ENCODE assay signal across 8 cellular contexts in the genomic region with DNA sequence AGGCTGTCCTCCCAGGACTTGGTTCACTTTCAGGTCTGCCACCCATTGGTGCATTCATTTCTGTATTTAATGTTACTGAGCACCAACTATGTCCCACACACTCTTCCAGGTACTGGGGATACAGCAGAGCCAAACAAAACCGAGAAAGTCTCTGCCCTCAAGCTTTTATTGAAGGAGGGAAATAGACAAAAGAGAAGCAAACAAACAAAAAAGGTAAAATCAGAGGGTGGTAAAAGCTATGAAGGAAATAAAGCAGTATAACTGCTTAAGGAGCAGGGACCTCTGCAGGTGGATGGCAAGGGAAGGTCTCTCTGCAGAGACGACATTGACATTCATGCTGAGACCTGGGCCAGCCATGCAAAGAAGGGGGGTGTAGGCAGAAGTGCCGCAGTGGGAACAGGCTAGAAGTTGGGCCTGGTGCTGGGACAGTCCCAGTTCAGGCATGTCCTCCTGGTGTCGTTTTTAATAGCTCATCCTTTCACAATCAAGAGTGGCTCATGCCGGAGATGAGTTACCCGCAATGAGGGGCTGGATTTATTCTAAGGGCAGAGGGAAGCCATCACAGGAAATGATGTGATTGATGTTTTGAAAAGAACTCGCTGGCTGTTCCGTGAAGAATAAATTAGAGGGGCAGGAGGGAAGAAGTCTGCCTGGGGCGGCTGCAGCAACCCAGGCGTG.
DNase-seq lines count a peak whose midpoint lies in the region; ATAC-seq and TF ChIP-seq lines count a peak whose summit lies in the region.

No MANE protein-coding gene starts in this region.

- H3K4me1 Mint-ChIP-seq in neural crest cell (peaks cover 70% of the 10 kb centered on the region), type B pancreatic cell (ENCODE audit: unreplicated experiment) (peaks cover 54% of the 10 kb centered on the region)

- no peak for TF ChIP-seq POLR2A in esophagus muscularis mucosa (IDR thresholded peaks at IDR 0.05; ENCODE audit: low read depth)

- no peaks in the 10 kb centered on the region for H3K36me3 ChIP-seq in esophagus muscularis mucosa

- intact Hi-C loops in esophagus muscularis mucosa (cut with DNase I) = loop anchor here (5.0 kb wide), 2 partner anchors 33 to 72 kb away; partner anchors contain the start of gene IRF2BPL
- intact Hi-C loops in posterior cingulate gyrus (cut with DNase I) = loop anchor here (2.0 kb wide), 1 partner anchor 71 kb away; no protein-coding TSS in a partner anchor

- H3K27me3 ChIP-seq in esophagus muscularis mucosa = no peaks in the 10 kb centered on the region

- H3K4me1 ChIP-seq in esophagus muscularis mucosa = peaks cover 64 to 86% (median 78%) of the 10 kb centered on the region in 4 donors

- TF ChIP-seq CTCF in esophagus muscularis mucosa (IDR thresholded peaks at IDR 0.05) (no peak), neural crest cell (conservative IDR thresholded peaks at IDR 0.05) (no peak), type B pancreatic cell (conservative IDR thresholded peaks at IDR 0.05) (no peak)

- H3K27me3 Mint-ChIP-seq in neural crest cell (ENCODE audit: low read depth) = no peaks in the 10 kb centered on the region
- no peaks in the 10 kb centered on the region for H3K27me3 Mint-ChIP-seq in type B pancreatic cell

- DNase-seq in DMS79 treated with DMSO at 0.1 percent for 48 hours (lab: John Stamatoyannopoulos, UW) = peak; percentile 93
- peak; percentile 81 for DNase-seq in NCI-H2227 (lab: John Stamatoyannopoulos, UW; ENCODE audit: unreplicated experiment)
- DNase-seq in activated CD8-positive, alpha-beta memory T cell treated with anti-CD3 and anti-CD28 coated beads for 24 hours = peak; percentile 80
- DNase-seq in esophagus muscularis mucosa (ENCODE audit: extremely low spot score) = no peak
- DNase-seq in neural crest cell (ENCODE audit: low read depth, low spot score) = no peak
- no peak for DNase-seq in type B pancreatic cell (ENCODE audit: extremely low spot score, unreplicated experiment)
- DNase-seq in posterior cingulate gyrus = no peak

- TF ChIP-seq EP300 in esophagus muscularis mucosa (IDR thresholded peaks at IDR 0.05) = no peak

- peak overlapping the region; percentile 91 to 97 (median 93) for H3K27ac ChIP-seq in esophagus muscularis mucosa (replicated peaks in 1 of 4)

- H3K4me3 ChIP-seq in esophagus muscularis mucosa = peak overlapping the region; percentile 51 to 58 (median 52)

- H3K27ac Mint-ChIP-seq in neural crest cell (ENCODE audit: unreplicated experiment) = peak overlapping the region; percentile 96
- H3K27ac Mint-ChIP-seq in type B pancreatic cell = peak overlapping the region; percentile 98

- WGBS in esophagus muscularis mucosa = 13% methylated on average over 10 of the region's 10 CpGs

- no peaks in the 10 kb centered on the region for H3K9me3 Mint-ChIP-seq in neural crest cell
- H3K9me3 Mint-ChIP-seq in type B pancreatic cell = no peaks in the 10 kb centered on the region

- no peaks in the 10 kb centered on the region for H3K36me3 Mint-ChIP-seq in neural crest cell (ENCODE audit: low read depth)
- H3K36me3 Mint-ChIP-seq in type B pancreatic cell = no peaks in the 10 kb centered on the region

- H3K9me3 ChIP-seq in esophagus muscularis mucosa = no peaks in the 10 kb centered on the region

- ATAC-seq in GM21737 (IDR thresholded peaks at IDR 0.05; ENCODE audit: unreplicated experiment) = peak; percentile 34

- H3K4me3 Mint-ChIP-seq in neural crest cell = peak overlapping the region; percentile 80
- H3K4me3 Mint-ChIP-seq in type B pancreatic cell = peak overlapping the region; percentile 80

Comparison
In these comparisons a context has a peak if more than half of its experiments do, and no peak if none do; other contexts are left out.
1. DNase-seq: peak in DMS79 treated with DMSO at 0.1 percent for 48 hours (single experiment), NCI-H2227 (single experiment) and activated CD8-positive, alpha-beta memory T cell treated with anti-CD3 and anti-CD28 coated beads for 24 hours (single experiment); none in esophagus muscularis mucosa (single experiment), neural crest cell (single experiment), type B pancreatic cell (single experiment) and posterior cingulate gyrus (0 of 10).